Comparison of ENCODE assay signal across 1 cellular context in genomic region chr11:46564459-46564858, GRCh38.
TF ChIP-seq lines count a peak whose summit lies in the region.

No MANE protein-coding gene starts in this region.

TF ChIP-seq in endothelial cell of umbilical vein, 7 proteins besides CTCF, POLR2A, EP300 and RAD21:
- TF ChIP-seq EZH2 (IDR thresholded peaks at IDR 0.05; ENCODE audit: borderline replicate concordance, low read depth, low read length, severe bottlenecking), result no peak
- peak; percentile 53 for TF ChIP-seq JUN (IDR thresholded peaks at IDR 0.05; ENCODE audit: borderline replicate concordance, insufficient read depth, insufficient read length, low read depth)
- TF ChIP-seq FOS (IDR thresholded peaks at IDR 0.05; ENCODE audit: borderline replicate concordance, insufficient read depth, low read length), result peak; percentile 81
- no peak for TF ChIP-seq GATA2 (IDR thresholded peaks at IDR 0.05; ENCODE audit: insufficient read depth, insufficient read length, low read depth, low read length)
